ENCODE assay signal across 8 cellular contexts in genomic region chr2:222318712-222319575, GRCh38. TPM values are rescaled to one million over a fixed set of nuclear protein-coding genes. Genes with fewer than 3 reads are reported as not detected.
DNase-seq lines count a peak whose midpoint lies in the region; ATAC-seq and TF ChIP-seq lines count a peak whose summit lies in the region.

No MANE protein-coding gene starts in this region.

- intact Hi-C loops in activated T-helper 1 cell treated with anti-CD3 and anti-CD28 coated beads, Interleukin-12 subunit alpha, Interleukin-12 subunit beta, Interleukin-2, Interleukin-4 antibody, amounts not matched to agents 30 ng/mL and 10 ng/mL and 1 ng/mL, durations not matched to agents 14 hours and 24 hours and 36 hours (cut with micrococcal nuclease), result loop anchor here (1.0 to 5.0 kb wide), 6 partner anchors 37 to 373 kb away; partner anchors contain the start of gene FARSB
- intact Hi-C loops in right cardiac atrium (cut with DNase I), result loop anchor here in 3 of 4 donors (5.0 to 10.0 kb wide), 2 partner anchors 243 to 286 kb away; no protein-coding TSS in a partner anchor
- intact Hi-C loops in gastrocnemius medialis (cut with DNase I; ENCODE audit: low total_unique reads), result loop anchor here (1.0 to 2.0 kb wide), 2 partner anchors 242 to 294 kb away; no protein-coding TSS in a partner anchor

- no peaks in the 10 kb centered on the region for H3K36me3 ChIP-seq in gastrocnemius medialis

- no peaks in the 10 kb centered on the region for H3K36me3 Mint-ChIP-seq in activated T-helper 1 cell treated with anti-CD3 and anti-CD28 coated beads, Interleukin-12 subunit alpha, Interleukin-12 subunit beta, Interleukin-2, Interleukin-4 antibody, amounts not matched to agents 30 ng/mL and 10 ng/mL and 1 ng/mL, durations not matched to agents 14 hours and 24 hours and 36 hours (ENCODE audit: low read depth)

- no peaks in the 10 kb centered on the region for H3K27me3 ChIP-seq in right cardiac atrium (ENCODE audit: control insufficient read depth, insufficient read depth)
- H3K27me3 ChIP-seq in gastrocnemius medialis, result peaks cover 10 to 21% (median 13%) of the 10 kb centered on the region in 3 donors

- no peaks in the 10 kb centered on the region for H3K4me1 ChIP-seq in right cardiac atrium (ENCODE audit: control insufficient read depth, insufficient read depth, low read length)
- peaks cover 0 to 8% of the 10 kb centered on the region in 2 donors for H3K4me1 ChIP-seq in gastrocnemius medialis

- no peak overlapping the region for H3K27ac Mint-ChIP-seq in activated T-helper 1 cell treated with anti-CD3 and anti-CD28 coated beads, Interleukin-12 subunit alpha, Interleukin-12 subunit beta, Interleukin-2, Interleukin-4 antibody, amounts not matched to agents 30 ng/mL and 10 ng/mL and 1 ng/mL, durations not matched to agents 14 hours and 24 hours and 36 hours

- H3K4me1 Mint-ChIP-seq in activated T-helper 1 cell treated with anti-CD3 and anti-CD28 coated beads, Interleukin-12 subunit alpha, Interleukin-12 subunit beta, Interleukin-2, Interleukin-4 antibody, amounts not matched to agents 30 ng/mL and 10 ng/mL and 1 ng/mL, durations not matched to agents 14 hours and 24 hours and 36 hours (ENCODE audit: low read depth), result peaks cover 17% of the 10 kb centered on the region

- no peak for DNase-seq in AG10803 (ENCODE audit: low read depth)
- DNase-seq in NCI-H2029 treated with DMSO at 0.1 percent for 48 hours (lab: John Stamatoyannopoulos, UW), result peak; percentile 27
- DNase-seq in activated T-helper 1 cell treated with anti-CD3 and anti-CD28 coated beads, Interleukin-12 subunit alpha, Interleukin-12 subunit beta, Interleukin-2, Interleukin-4 antibody, amounts not matched to agents 30 ng/mL and 10 ng/mL and 1 ng/mL, durations not matched to agents 14 hours and 24 hours and 36 hours (ENCODE audit: low spot score), result peak; percentile 25
- DNase-seq in right cardiac atrium, result peak in 2 of 3 donors; percentile 69 to 75
- DNase-seq in gastrocnemius medialis, result no peak
- DNase-seq in superior temporal gyrus (ENCODE audit: extremely low spot score), result no peak

- TF ChIP-seq CTCF in AG10803 (conservative IDR thresholded peaks at IDR 0.05; ENCODE audit: low read length), result peak; percentile 4; the same call in 1 of the 2 replicates
- peak in 3 of 5 experiments; percentile 20 to 35 (median 25) for TF ChIP-seq CTCF in gastrocnemius medialis (IDR thresholded peaks at IDR 0.05 in 4 of 5, conservative IDR thresholded peaks at IDR 0.05 in 1 of 5)

- no peaks in the 10 kb centered on the region for H3K9me3 Mint-ChIP-seq in activated T-helper 1 cell treated with anti-CD3 and anti-CD28 coated beads, Interleukin-12 subunit alpha, Interleukin-12 subunit beta, Interleukin-2, Interleukin-4 antibody, amounts not matched to agents 30 ng/mL and 10 ng/mL and 1 ng/mL, durations not matched to agents 14 hours and 24 hours and 36 hours

- peak overlapping the region; percentile 58 for H3K4me3 ChIP-seq in AG10803 (ENCODE audit: low read length)
- peak overlapping the region; percentile 68 for H3K4me3 ChIP-seq in right cardiac atrium (ENCODE audit: low read length)
- peak overlapping the region; percentile 51 to 57 (median 54) for H3K4me3 ChIP-seq in gastrocnemius medialis

- in situ Hi-C loops in gastrocnemius medialis (cut with MboI; ENCODE audit: low sequenced_read_pairs in 4 of 4), result loop anchor here in 3 of 4 donors (10.0 to 25.0 kb wide), 3 partner anchors 243 to 257 kb away; no protein-coding TSS in a partner anchor

- H3K4me3 Mint-ChIP-seq in activated T-helper 1 cell treated with anti-CD3 and anti-CD28 coated beads, Interleukin-12 subunit alpha, Interleukin-12 subunit beta, Interleukin-2, Interleukin-4 antibody, amounts not matched to agents 30 ng/mL and 10 ng/mL and 1 ng/mL, durations not matched to agents 14 hours and 24 hours and 36 hours, result peak overlapping the region; percentile 86

- peaks cover 51% of the 10 kb centered on the region for H3K27me3 Mint-ChIP-seq in activated T-helper 1 cell treated with anti-CD3 and anti-CD28 coated beads, Interleukin-12 subunit alpha, Interleukin-12 subunit beta, Interleukin-2, Interleukin-4 antibody, amounts not matched to agents 30 ng/mL and 10 ng/mL and 1 ng/mL, durations not matched to agents 14 hours and 24 hours and 36 hours (ENCODE audit: insufficient read depth)

- H3K27ac ChIP-seq in right cardiac atrium (ENCODE audit: low read length), result no peak overlapping the region
- no peak overlapping the region for H3K27ac ChIP-seq in gastrocnemius medialis

- no peaks in the 10 kb centered on the region for H3K9me3 ChIP-seq in right cardiac atrium (ENCODE audit: control insufficient read depth, low read length)
- no peaks in the 10 kb centered on the region for H3K9me3 ChIP-seq in gastrocnemius medialis

- no peak for TF ChIP-seq POLR2A in gastrocnemius medialis (IDR thresholded peaks at IDR 0.05)

- ATAC-seq in GM18511 (IDR thresholded peaks at IDR 0.05; ENCODE audit: unreplicated experiment) (peak; percentile 41), HG02885 (IDR thresholded peaks at IDR 0.05; ENCODE audit: poor library complexity, unreplicated experiment) (peak; percentile 53), right cardiac atrium (peak; percentile 45), gastrocnemius medialis (peak; percentile 37 to 39)

- WGBS in right cardiac atrium, result 1% methylated on average over 101 of the region's 103 CpGs

RNA-seq across cellular contexts. Expression of gene PAX3, which starts 20.1 kb away (rescaled TPM):
- total RNA-seq in activated T-helper 1 cell treated with anti-CD3 and anti-CD28 coated beads, Interleukin-12 subunit alpha, Interleukin-12 subunit beta, Interleukin-2, Interleukin-4 antibody, amounts not matched to agents 30 ng/mL and 10 ng/mL and 1 ng/mL, durations not matched to agents 14 hours and 24 hours and 36 hours, result not detected in 2 replicates
- total RNA-seq in right cardiac atrium, result under 1 TPM in 2 of 4 donors, not detected in 2; 0.25 to 0.34 TPM
- 0.23 TPM for polyA plus RNA-seq in right cardiac atrium
- 1 to 10 TPM; 2.7 to 4.5 (median 3.6) TPM for total RNA-seq in gastrocnemius medialis

Comparison
In these comparisons a context has a peak if more than half of its experiments do, and no peak if none do; other contexts are left out.
1. DNase-seq: peak in NCI-H2029 treated with DMSO at 0.1 percent for 48 hours (single experiment), activated T-helper 1 cell treated with anti-CD3 and anti-CD28 coated beads, Interleukin-12 subunit alpha, Interleukin-12 subunit beta, Interleukin-2, Interleukin-4 antibody, amounts not matched to agents 30 ng/mL and 10 ng/mL and 1 ng/mL, durations not matched to agents 14 hours and 24 hours and 36 hours (single experiment) and right cardiac atrium (2 of 3); none in AG10803 (single experiment), gastrocnemius medialis (0 of 2) and superior temporal gyrus (single experiment).
2. Peak in every context shown above with its lines, with median percentiles within 50 percentile points of each other: H3K4me3 ChIP-seq and ATAC-seq.